ENCODE assay signal across 10 cellular contexts in genomic region chr19:18506545-18506944, GRCh38. TPM values are rescaled to one million over a fixed set of nuclear protein-coding genes. Genes with fewer than 3 reads are reported as not detected.
DNase-seq lines count a peak whose midpoint lies in the region; ATAC-seq and TF ChIP-seq lines count a peak whose summit lies in the region.
"Had no signal": no experiment of that assay in that cellular context is flagged by ENCODE, and none has a peak within 500 bp of the region (broad histone marks: within the 10 kb centered on the region; RNA-seq: fewer than 3 reads in every experiment).

No MANE protein-coding gene starts in this region.

- H3K27me3 Mint-ChIP-seq in HFFc6 (ENCODE audit: insufficient read depth), result peaks cover 1% of the 10 kb centered on the region
- no peaks in the 10 kb centered on the region for H3K27me3 Mint-ChIP-seq in chondrocyte (ENCODE audit: low read depth)
- H3K27me3 Mint-ChIP-seq in neural progenitor cell (ENCODE audit: insufficient read depth, low read depth), result peaks cover 1% of the 10 kb centered on the region

- TF ChIP-seq CTCF in 22Rv1 (IDR thresholded peaks at IDR 0.05) (no peak), HFFc6 (IDR thresholded peaks at IDR 0.05) (no peak), chondrocyte (IDR thresholded peaks at IDR 0.05) (no peak), neural progenitor cell (IDR thresholded peaks at IDR 0.05) (no peak)

- DNase-seq in HFFc6 (no peak), chondrocyte (ENCODE audit: low spot score) (no peak), neural progenitor cell (ENCODE audit: low spot score) (no peak), amygdala (lab: John Stamatoyannopoulos, UW) (no peak), NCI-H1092 (lab: John Stamatoyannopoulos, UW) (no peak)
- no peak for DNase-seq in effector CD4-positive, alpha-beta T cell
- DNase-seq: NCI-H1417; stimulated activated CD4-positive, alpha-beta T cell treated with anti-CD3 and anti-CD28 coated beads, Interleukin-2, amount 100 ng/mL, for 24 hours had no signal

- H3K4me3 ChIP-seq in neural progenitor cell, result no peak overlapping the region

- H3F3A ChIP-seq in neural progenitor cell (ENCODE audit: low read depth), result no peaks in the 10 kb centered on the region

- H3K27ac ChIP-seq in 22Rv1 (peak overlapping the region; percentile 86), neural progenitor cell (no peak overlapping the region)

- H2AFZ ChIP-seq in neural progenitor cell (replicated peaks), result no peak overlapping the region

- no peak overlapping the region for H3K9ac ChIP-seq in neural progenitor cell

- 0 out of 2 replicates have a peak overlapping the region, but pooled peaks have one; percentile 46 for H3K27ac Mint-ChIP-seq in HFFc6
- H3K27ac Mint-ChIP-seq in chondrocyte (ENCODE audit: unreplicated experiment), result peak overlapping the region; percentile 37
- peak overlapping the region; percentile 50 for H3K27ac Mint-ChIP-seq in neural progenitor cell

- H3K4me1 ChIP-seq in neural progenitor cell, result no peaks in the 10 kb centered on the region

- H3K4me1 Mint-ChIP-seq in HFFc6 (ENCODE audit: low read depth), result peaks cover 47% of the 10 kb centered on the region
- H3K4me1 Mint-ChIP-seq in chondrocyte (ENCODE audit: low read depth), result peaks cover 47% of the 10 kb centered on the region
- peaks cover 20% of the 10 kb centered on the region for H3K4me1 Mint-ChIP-seq in neural progenitor cell

- no peak overlapping the region for H3K4me2 ChIP-seq in neural progenitor cell

- ATAC-seq in HG03521 (IDR thresholded peaks at IDR 0.05; ENCODE audit: unreplicated experiment), result no peak

- no peaks in the 10 kb centered on the region for H3K9me3 Mint-ChIP-seq in HFFc6
- no peaks in the 10 kb centered on the region for H3K9me3 Mint-ChIP-seq in chondrocyte (ENCODE audit: low read depth)
- no peaks in the 10 kb centered on the region for H3K9me3 Mint-ChIP-seq in neural progenitor cell

- no peaks in the 10 kb centered on the region for H3K9me3 ChIP-seq in neural progenitor cell (ENCODE audit: low read depth)

- no peaks in the 10 kb centered on the region for H3K27me3 ChIP-seq in neural progenitor cell

- peaks cover 86% of the 10 kb centered on the region for H4K20me1 ChIP-seq in neural progenitor cell (ENCODE audit: low read depth)

- H3K36me3 Mint-ChIP-seq in HFFc6 (ENCODE audit: low read depth) (no peaks in the 10 kb centered on the region), chondrocyte (ENCODE audit: low read depth) (no peaks in the 10 kb centered on the region), neural progenitor cell (no peaks in the 10 kb centered on the region)

- no peaks in the 10 kb centered on the region for H3K36me3 ChIP-seq in neural progenitor cell

- H3K4me3 Mint-ChIP-seq in HFFc6, result no peak overlapping the region
- H3K4me3 Mint-ChIP-seq in chondrocyte (ENCODE audit: unreplicated experiment), result no peak overlapping the region
- H3K4me3 Mint-ChIP-seq in neural progenitor cell, result no peak overlapping the region

- H3K79me2 ChIP-seq in neural progenitor cell (ENCODE audit: low read depth), result peaks cover 32% of the 10 kb centered on the region

RNA-seq across cellular contexts. Expression of gene ELL, which starts 15.3 kb away (rescaled TPM):
- total RNA-seq in HFFc6 (2021; fragmentation: NEBNext Ultra II Directional; extraction: Animal tissue kit (Norgen Biotek cat#: 25700)), result 10 to 100 TPM; 15.7 to 17.8 (median 16.4) TPM
- total RNA-seq in chondrocyte (12.4 to 14.0 TPM (median 13.0 TPM) in 3 replicates), neural progenitor cell (ENCODE audit: low replicate concordance) (2.9 and 9.8 TPM in 2 replicates)

RNA-seq across cellular contexts. Expression of gene FKBP8, which starts 36.8 kb away (rescaled TPM):
- 100 to 1,000 TPM; 229 to 284 (median 241) TPM for total RNA-seq in HFFc6 (2021; fragmentation: NEBNext Ultra II Directional; extraction: Animal tissue kit (Norgen Biotek cat#: 25700))
- total RNA-seq in chondrocyte, result 168 to 192 TPM (median 190 TPM) in 3 replicates
- total RNA-seq in neural progenitor cell (ENCODE audit: low replicate concordance), result 115 and 418 TPM in 2 replicates

RNA-seq across cellular contexts. Expression of gene KXD1, which starts 51.1 kb away (rescaled TPM):
- total RNA-seq in HFFc6 (2021; fragmentation: NEBNext Ultra II Directional; extraction: Animal tissue kit (Norgen Biotek cat#: 25700)), result 100 to 1,000 TPM; 109 to 123 (median 115) TPM
- total RNA-seq in chondrocyte, result 63.4 to 69.8 TPM (median 65.4 TPM) in 3 replicates
- total RNA-seq in neural progenitor cell (ENCODE audit: low replicate concordance), result 82.7 and 151 TPM in 2 replicates
